In the genomic region with DNA sequence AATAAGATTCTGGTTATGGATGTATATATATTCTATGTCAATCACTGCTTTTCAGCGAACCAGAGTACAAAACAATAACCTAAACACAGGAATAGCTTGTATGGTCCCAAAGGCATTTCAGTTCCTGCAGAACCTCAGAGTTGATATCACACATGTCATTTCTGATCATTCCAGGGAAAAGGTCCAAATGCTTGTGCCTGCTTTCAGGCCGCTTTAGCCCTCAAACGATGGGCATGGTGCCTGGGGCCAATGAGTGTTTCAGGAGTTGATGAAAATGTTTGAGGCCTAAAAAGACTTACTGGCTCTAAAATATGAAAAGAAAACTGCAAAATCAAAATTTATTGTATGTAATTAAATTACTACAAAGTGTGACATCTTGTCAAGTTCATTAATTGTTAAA, we compare ENCODE assay signal across 25 cellular contexts. TPM values are rescaled to one million over a fixed set of nuclear protein-coding genes. Genes with fewer than 3 reads are reported as not detected.
"Had no signal": no experiment of that assay in that cellular context is flagged by ENCODE, and none has a peak within 500 bp of the region (broad histone marks: within the 10 kb centered on the region; RNA-seq: fewer than 3 reads in every experiment).

No MANE protein-coding gene starts in this region.

- H3K4me3 ChIP-seq: esophagus squamous epithelium, hepatocyte, ovary, prostate gland, thoracic aorta had no signal

- H3K36me3 ChIP-seq: neutrophil, ovary, prostate gland, thoracic aorta, WERI-Rb-1 had no signal

- H3K9me3 ChIP-seq: esophagus squamous epithelium, neutrophil, ovary, prostate gland, thoracic aorta had no signal

- H3K27me3 ChIP-seq: esophagus squamous epithelium, hepatocyte, neutrophil, ovary had no signal

- H3K27ac ChIP-seq: epithelial cell of prostate, esophagus squamous epithelium, hepatocyte, neutrophil, WERI-Rb-1 had no signal

- H3K4me1 ChIP-seq: prostate gland had no signal

- DNase-seq: activated CD4-positive, alpha-beta T cell treated with anti-CD3 and anti-CD28 coated beads for 48 hours; activated CD4-positive, alpha-beta T cell treated with anti-CD3 and anti-CD28 coated beads, Interleukin-2, amount 50 U/mL, for 48 hours; activated CD8-positive, alpha-beta memory T cell treated with anti-CD3 and anti-CD28 coated beads for 24 hours; activated gamma-delta T cell; activated naive CD4-positive, alpha-beta T cell treated with anti-CD3 and anti-CD28 coated beads, Interleukin-2, amount 10 ng/mL, durations not matched to agents 7 days and 5 days; activated naive CD8-positive, alpha-beta T cell treated with anti-CD3 and anti-CD28 coated beads, Interleukin-2, amount 10 ng/mL, durations not matched to agents 7 days and 5 days; effector CD8-positive, alpha-beta T cell; esophagus squamous epithelium; islet precursor cell; mammary epithelial cell; naive B cell; nephron progenitor cell; stimulated activated CD4-positive, alpha-beta T cell treated with anti-CD3 and anti-CD28 coated beads, Interleukin-15, amount 100 ng/mL, for 24 hours; stimulated activated CD4-positive, alpha-beta T cell treated with anti-CD3 and anti-CD28 coated beads, Interleukin-2, amount 100 ng/mL, for 24 hours; stimulated activated naive B cell treated with anti-CD40 and anti-IgM and Interleukin-4, amounts not matched to agents 10 μg/mL and 1 μg/mL and 100 μg/mL, for 72 hours; WERI-Rb-1 had no signal

- ATAC-seq: activated CD4-positive, CD25-positive, alpha-beta regulatory T cell treated with anti-CD3 and anti-CD28 coated beads, Interleukin-2, amount 50 U/mL, for 24 hours; stimulated activated naive B cell treated with anti-CD40 and anti-IgM and Interleukin-4, amounts not matched to agents 10 μg/mL and 1 μg/mL and 100 μg/mL, for 72 hours had no signal

RNA-seq across cellular contexts. Expression of a gene that starts 22.8 kb away (rescaled TPM):
- total RNA-seq: activated naive CD8-positive, alpha-beta T cell treated with anti-CD3 and anti-CD28 coated beads, Interleukin-2, amount 10 ng/mL, durations not matched to agents 7 days and 5 days; activated T-helper 1 cell treated with anti-CD3 and anti-CD28 coated beads, Interleukin-12 subunit alpha, Interleukin-12 subunit beta, Interleukin-2, Interleukin-4 antibody, amounts not matched to agents 30 ng/mL and 10 ng/mL and 1 ng/mL, durations not matched to agents 14 hours and 24 hours and 36 hours; T-helper 1 cell treated with Interleukin-12 subunit alpha and Interleukin-12 subunit beta and Interleukin-4 antibody, amounts not matched to agents 30 ng/mL and 1 ng/mL, for 36 hours had no signal
